ENCODE assay signal across 1 cellular context in genomic region chr20:49928411-49929141, GRCh38.
TF ChIP-seq lines count a peak whose summit lies in the region.

No MANE protein-coding gene starts in this region.

TF ChIP-seq in K562, 482 proteins besides CTCF, POLR2A, EP300 and RAD21 (continued from another document and continues in another):
- TF ChIP-seq THAP12 (CRISPR knock-in tag; IDR thresholded peaks at IDR 0.05): no peak
- no peak for TF ChIP-seq GATA2 (CRISPR knock-in tag; IDR thresholded peaks at IDR 0.05)
- TF ChIP-seq NONO (IDR thresholded peaks at IDR 0.05; ENCODE audit: low read depth in 2 of 2, low read length in 1 of 2): no peak
- TF ChIP-seq PHF8 (IDR thresholded peaks at IDR 0.05; ENCODE audit: borderline replicate concordance, low read length): no peak
- TF ChIP-seq CUX1 (CRISPR knock-in tag; IDR thresholded peaks at IDR 0.05): no peak
- TF ChIP-seq SMARCB1 (IDR thresholded peaks at IDR 0.05; ENCODE audit: insufficient read length, low read depth): no peak
- no peak for TF ChIP-seq RBFOX2 (IDR thresholded peaks at IDR 0.05; ENCODE audit: low read depth, low read length)
- TF ChIP-seq ILK (tag; IDR thresholded peaks at IDR 0.05; ENCODE audit: borderline replicate concordance, low read depth): no peak
- TF ChIP-seq MYC (IDR thresholded peaks at IDR 0.05; ENCODE audit: low read depth, low read length): no peak; the same call in 1 of the 2 replicates
- TF ChIP-seq MYC (CRISPR knock-in tag; IDR thresholded peaks at IDR 0.05; ENCODE audit: borderline replicate concordance, low read depth): no peak
- TF ChIP-seq BACH1 (tag; IDR thresholded peaks at IDR 0.05): no peak
- TF ChIP-seq NELFE (IDR thresholded peaks at IDR 0.05; ENCODE audit: insufficient read depth, insufficient read length): no peak
- TF ChIP-seq PKNOX1 (IDR thresholded peaks at IDR 0.05): no peak
- TF ChIP-seq HOXB6 (CRISPR knock-in tag; IDR thresholded peaks at IDR 0.05; ENCODE audit: borderline replicate concordance): no peak
- TF ChIP-seq SMARCA4 (IDR thresholded peaks at IDR 0.05): 0 out of 2 replicates have a peak, but pooled peaks have one; percentile 15
- no peak for TF ChIP-seq ATF7 (IDR thresholded peaks at IDR 0.05)
- no peak for TF ChIP-seq HMGN3 (IDR thresholded peaks at IDR 0.05; ENCODE audit: borderline replicate concordance, extremely low read depth, insufficient read length, low read depth, low read length)
- no peak for TF ChIP-seq ZNF77 (CRISPR knock-in tag; IDR thresholded peaks at IDR 0.05)
- no peak for TF ChIP-seq ELF4 (CRISPR knock-in tag; IDR thresholded peaks at IDR 0.05)
- TF ChIP-seq NFE2L1 (tag; IDR thresholded peaks at IDR 0.05; ENCODE audit: borderline replicate concordance, low read depth): no peak
- no peak for TF ChIP-seq HLTF (IDR thresholded peaks at IDR 0.05)
- TF ChIP-seq GTF3C2 (IDR thresholded peaks at IDR 0.05; ENCODE audit: borderline replicate concordance, extremely low read depth, insufficient read length): no peak
- TF ChIP-seq SETDB1 (IDR thresholded peaks at IDR 0.05; ENCODE audit: low read length): no peak
- no peak for TF ChIP-seq ATF3 (IDR thresholded peaks at IDR 0.05)
- no peak for TF ChIP-seq ATF3 (CRISPR knock-in tag; conservative IDR thresholded peaks at IDR 0.05)
- TF ChIP-seq TAL1 (IDR thresholded peaks at IDR 0.05): 0 out of 2 replicates have a peak, but pooled peaks have one; percentile 23
- TF ChIP-seq MCM5 (IDR thresholded peaks at IDR 0.05; ENCODE audit: low read depth): no peak
- TF ChIP-seq NCOA2 (IDR thresholded peaks at IDR 0.05; ENCODE audit: partially characterized antibody in 2 of 2): no peak
- no peak for TF ChIP-seq ZNF79 (CRISPR knock-in tag; IDR thresholded peaks at IDR 0.05; ENCODE audit: low read depth)
- no peak for TF ChIP-seq BRF2 (IDR thresholded peaks at IDR 0.05; ENCODE audit: borderline replicate concordance, insufficient read depth, insufficient read length)
- TF ChIP-seq CTBP1 (IDR thresholded peaks at IDR 0.05; ENCODE audit: borderline replicate concordance): no peak
- no peak for TF ChIP-seq ZMIZ1 (IDR thresholded peaks at IDR 0.05; ENCODE audit: low read depth in 2 of 2, low read length in 2 of 2)
- TF ChIP-seq MECOM (CRISPR knock-in tag; IDR thresholded peaks at IDR 0.05): no peak
- TF ChIP-seq MAZ (CRISPR knock-in tag; conservative IDR thresholded peaks at IDR 0.05 in 1 of 2, IDR thresholded peaks at IDR 0.05 in 1 of 2): no peak
- TF ChIP-seq KLF10 (CRISPR knock-in tag; IDR thresholded peaks at IDR 0.05): no peak
- no peak for TF ChIP-seq MEF2A (IDR thresholded peaks at IDR 0.05; ENCODE audit: control insufficient read depth, low read depth, low read length)
- TF ChIP-seq GATAD2A (IDR thresholded peaks at IDR 0.05): no peak
- TF ChIP-seq BRF1 (IDR thresholded peaks at IDR 0.05; ENCODE audit: borderline replicate concordance, extremely low read depth, insufficient read length): no peak
- TF ChIP-seq ZNF740 (CRISPR knock-in tag; IDR thresholded peaks at IDR 0.05): no peak
- no peak for TF ChIP-seq ZNF740 (tag; IDR thresholded peaks at IDR 0.05)
- TF ChIP-seq DDX20 (tag; IDR thresholded peaks at IDR 0.05; ENCODE audit: low read depth): no peak
- TF ChIP-seq HNRNPK (IDR thresholded peaks at IDR 0.05; ENCODE audit: low read depth, low read length, poor library complexity, severe bottlenecking): no peak
- TF ChIP-seq HDAC3 (IDR thresholded peaks at IDR 0.05; ENCODE audit: borderline replicate concordance, partially characterized antibody): no peak
- no peak for TF ChIP-seq MCM2 (IDR thresholded peaks at IDR 0.05; ENCODE audit: low read depth)
- TF ChIP-seq SFPQ (IDR thresholded peaks at IDR 0.05; ENCODE audit: low read depth, low read length): no peak
